1 cellular context compared by ENCODE assay signal in the genomic region with DNA sequence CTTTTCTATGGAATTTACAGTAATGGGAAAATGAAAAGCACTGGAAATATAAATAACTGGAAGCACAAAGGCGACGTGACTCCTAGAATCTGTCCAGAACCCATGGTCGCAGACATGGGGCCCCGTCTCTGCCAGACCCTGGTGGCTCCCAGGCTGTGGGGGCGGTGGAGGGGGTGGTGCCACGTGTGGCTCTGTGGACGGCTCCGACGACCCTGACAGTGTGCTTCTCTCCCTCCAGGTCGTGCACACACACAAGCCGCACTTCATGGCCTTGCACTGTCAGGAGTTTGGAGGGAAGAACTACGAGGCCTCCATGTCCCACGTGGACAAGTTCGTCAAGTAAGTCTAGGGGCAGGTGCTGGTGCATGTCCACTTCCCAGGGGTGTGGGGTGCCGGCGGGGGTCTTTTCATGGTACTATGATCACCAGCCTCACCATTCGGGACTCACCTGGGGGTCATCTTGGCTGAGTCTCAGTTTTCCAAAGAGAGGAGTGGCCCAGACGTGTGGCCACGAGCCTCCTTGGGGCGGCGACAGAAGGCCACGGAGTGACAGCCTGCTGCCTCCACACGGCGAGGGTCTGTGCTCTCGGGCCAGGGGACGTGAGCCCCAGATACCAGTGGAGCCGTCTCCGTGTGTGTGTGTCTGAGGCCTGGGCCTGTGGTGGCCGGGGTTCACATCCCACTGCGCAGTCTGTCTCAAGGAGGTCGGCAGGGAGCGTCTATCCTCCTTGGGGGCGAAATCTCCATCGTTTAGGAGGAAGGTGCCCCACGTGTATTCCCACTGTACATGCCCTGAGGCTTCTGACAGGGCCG.
TF ChIP-seq lines count a peak whose summit lies in the region.

No MANE protein-coding gene starts in this region.

TF ChIP-seq in WTC11, 78 proteins besides CTCF, POLR2A, EP300 and RAD21 (continued from another document):
- TF ChIP-seq, protein P1, sequence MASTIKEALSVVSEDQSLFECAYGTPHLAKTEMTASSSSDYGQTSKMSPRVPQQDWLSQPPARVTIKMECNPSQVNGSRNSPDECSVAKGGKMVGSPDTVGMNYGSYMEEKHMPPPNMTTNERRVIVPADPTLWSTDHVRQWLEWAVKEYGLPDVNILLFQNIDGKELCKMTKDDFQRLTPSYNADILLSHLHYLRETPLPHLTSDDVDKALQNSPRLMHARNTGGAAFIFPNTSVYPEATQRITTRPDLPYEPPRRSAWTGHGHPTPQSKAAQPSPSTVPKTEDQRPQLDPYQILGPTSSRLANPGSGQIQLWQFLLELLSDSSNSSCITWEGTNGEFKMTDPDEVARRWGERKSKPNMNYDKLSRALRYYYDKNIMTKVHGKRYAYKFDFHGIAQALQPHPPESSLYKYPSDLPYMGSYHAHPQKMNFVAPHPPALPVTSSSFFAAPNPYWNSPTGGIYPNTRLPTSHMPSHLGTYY (CRISPR knock-in tag; IDR thresholded peaks at IDR 0.05): no peak
- no peak for TF ChIP-seq RELA (CRISPR knock-in tag; IDR thresholded peaks at IDR 0.05; ENCODE audit: borderline replicate concordance)
- no peak for TF ChIP-seq CBFB (CRISPR knock-in tag; IDR thresholded peaks at IDR 0.05; ENCODE audit: low read depth)
- TF ChIP-seq HMGA2 (CRISPR knock-in tag; IDR thresholded peaks at IDR 0.05): no peak
TF ChIP-seq in WTC11: peak in this region for 0.
